20 cellular contexts compared by ENCODE assay signal in the genomic region with DNA sequence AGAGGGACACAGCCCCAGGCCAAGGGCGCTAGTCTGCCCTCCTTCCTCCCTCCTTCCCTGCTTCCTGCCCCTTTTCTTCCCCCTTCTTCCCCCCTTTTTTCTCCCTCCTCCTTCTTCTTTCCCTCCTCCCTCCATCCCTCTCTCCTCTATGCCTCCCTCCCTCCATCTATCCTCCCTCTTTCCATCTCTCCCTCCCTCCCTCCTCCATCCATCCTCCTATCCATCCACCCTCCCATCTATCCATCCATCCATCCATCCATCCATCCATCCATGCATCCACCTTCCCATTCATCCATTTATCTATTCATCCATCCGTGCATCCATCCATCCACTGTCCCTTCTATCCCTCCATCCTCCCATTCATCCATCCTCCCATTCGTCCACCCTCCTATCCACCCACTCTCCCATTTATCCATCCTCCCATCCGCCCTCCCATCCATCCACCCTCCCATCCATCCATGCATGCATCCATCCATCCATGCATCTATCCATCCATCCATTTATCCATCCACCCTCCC. TPM values are rescaled to one million over a fixed set of nuclear protein-coding genes. Genes with fewer than 3 reads are reported as not detected.
DNase-seq lines count a peak whose midpoint lies in the region; ATAC-seq, FAIRE-seq and TF ChIP-seq lines count a peak whose summit lies in the region.
"Had no signal": no experiment of that assay in that cellular context is flagged by ENCODE, and none has a peak within 500 bp of the region (broad histone marks: within the 10 kb centered on the region; RNA-seq: fewer than 3 reads in every experiment).

No MANE protein-coding gene starts in this region.

- ATAC-seq in DND-41 (ENCODE audit: insufficient read depth, low read depth) (no peak), K562 (no peak), left cardiac atrium (no peak), GM19023 (IDR thresholded peaks at IDR 0.05; ENCODE audit: unreplicated experiment) (no peak)

- no peaks in the 10 kb centered on the region for H3K36me3 ChIP-seq in DND-41 (ENCODE audit: insufficient read depth, low read length)
- H3K36me3 ChIP-seq in K562 (ENCODE audit: control insufficient read depth, insufficient read depth, low read length): no peaks in the 10 kb centered on the region
- H3K36me3 ChIP-seq: BE2C, BLaER1 had no signal

- H3K9ac ChIP-seq in DND-41 (ENCODE audit: low read depth, low read length) (peak overlapping the region; percentile 40; the same call in 1 of the 2 replicates), K562 (ENCODE audit: insufficient read depth in 1 of 2, low read depth in 2 of 2, low read length in 2 of 2) (no peak overlapping the region)
- H3K9ac ChIP-seq: BLaER1 had no signal

- TF ChIP-seq POLR2A in K562 (conservative IDR thresholded peaks at IDR 0.05): no peak

- in situ Hi-C loops in K562 (cut with MboI): no loop called here

- no peak for TF ChIP-seq RAD21 in K562 (CRISPR knock-in tag; conservative IDR thresholded peaks at IDR 0.05 in 1 of 2, IDR thresholded peaks at IDR 0.05 in 1 of 2)

- intact Hi-C loops in K562 (cut with micrococcal nuclease) (no loop called here), left cardiac atrium (cut with DNase I) (no loop called here)

- H3K79me2 ChIP-seq in DND-41 (ENCODE audit: insufficient read depth, low read length) (no peaks in the 10 kb centered on the region), K562 (ENCODE audit: control insufficient read depth, insufficient read depth, low read length) (no peaks in the 10 kb centered on the region)

- no peak overlapping the region for H3K4me3 ChIP-seq in DND-41 (ENCODE audit: low read depth in 1 of 2, low read length in 2 of 2)
- H3K4me3 ChIP-seq in K562: no peak overlapping the region
- H3K4me3 ChIP-seq: BLaER1 had no signal

- TF ChIP-seq CTCF in DND-41 (IDR thresholded peaks at IDR 0.05; ENCODE audit: borderline replicate concordance, extremely low read depth, low read length, poor library complexity, severe bottlenecking): no peak
- no peak for TF ChIP-seq CTCF in K562 (IDR thresholded peaks at IDR 0.05 in 2 of 3, conservative IDR thresholded peaks at IDR 0.05 in 1 of 3; ENCODE audit: insufficient read depth in 2 of 3, low read depth in 1 of 3, low read length in 3 of 3)

- CTCF ChIA-PET in K562 (lab: Yijun Ruan, JAX; ENCODE audit: low intra/inter-chr PET ratio): no interaction called here

- no peak for FAIRE-seq in K562 (lab: Jason Lieb, UNC)
- FAIRE-seq: A204.1, G401.6, GM12891 had no signal

- H3K9me1 ChIP-seq in K562 (ENCODE audit: control insufficient read depth, insufficient read depth, low read length): no peaks in the 10 kb centered on the region

- H4K20me1 ChIP-seq in DND-41 (ENCODE audit: insufficient read depth, low read length) (no peaks in the 10 kb centered on the region), K562 (replicated peaks; ENCODE audit: control insufficient read depth, insufficient read depth, low read length) (0 out of 2 replicates have a peak, but pooled peaks cover 9% of the 10 kb centered on the region)
- H4K20me1 ChIP-seq: BLaER1 had no signal

- H3K27ac ChIP-seq in DND-41 (ENCODE audit: low read length) (peak overlapping the region; percentile 98), K562 (ENCODE audit: extremely low read depth, low read depth, low read length) (no peak overlapping the region)

- H3K27me3 ChIP-seq in DND-41 (ENCODE audit: insufficient read depth, low read length, poor library complexity): no peaks in the 10 kb centered on the region
- peaks cover 48 to 75% of the 10 kb centered on the region in 2 experiments; a peak in 4 of 5 replicates for H3K27me3 ChIP-seq in K562 (ENCODE audit: control insufficient read depth in 2 of 2, insufficient read depth in 2 of 2, low read length in 2 of 2)
- H3K27me3 ChIP-seq: BLaER1 had no signal

- 0% methylated on average over 4 of the region's 4 CpGs for WGBS in K562 (ENCODE audit: insufficient coverage, low coverage, missing lambda C conversion rate)

- H3K4me2 ChIP-seq in DND-41 (ENCODE audit: insufficient read depth, low read length) (no peak overlapping the region), K562 (ENCODE audit: insufficient read depth, low read length) (no peak overlapping the region)

- POLR2A ChIA-PET in K562 (lab: Yijun Ruan, JAX): no interaction called here

- H3K4me1 ChIP-seq in DND-41 (ENCODE audit: insufficient read depth, low read length) (peaks cover 53% of the 10 kb centered on the region), K562 (replicated peaks in 1 of 2; ENCODE audit: control insufficient read depth in 2 of 2, insufficient read depth in 2 of 2, low read length in 2 of 2) (peaks cover 0 to 15% of the 10 kb centered on the region in 2 experiments; a peak in 3 of 5 replicates)
- H3K4me1 ChIP-seq: BE2C, Caco-2 had no signal

- DNase-seq in DND-41: no peak
- no peak for DNase-seq in K562 (ENCODE audit: extremely low read depth in 1 of 4, low spot score in 3 of 4)
- DNase-seq in left cardiac atrium: no peak
- DNase-seq in activated naive CD4-positive, alpha-beta T cell treated with Interleukin-2 at 50 U/mL for 16 hours: no peak
- DNase-seq: C1 segment of cervical spinal cord; CD4-positive, alpha-beta memory T cell; DMS 273 treated with DMSO at 0.1 percent for 48 hours; DMS153; DMS79; GF-D8 had no signal

- H3K9me3 ChIP-seq in DND-41 (ENCODE audit: insufficient read depth, low read length, severe bottlenecking) (no peaks in the 10 kb centered on the region), K562 (replicated peaks; ENCODE audit: control insufficient read depth, insufficient read depth, low read depth, low read length) (no peaks in the 10 kb centered on the region; the same call in 1 of the 2 replicates)
- H3K9me3 ChIP-seq: BE2C had no signal

- no TSS peak for BruUV-seq in K562 (replicated peaks; lab: Mats Ljungman, UMichigan)

- no peak for TF ChIP-seq EP300 in K562 (IDR thresholded peaks at IDR 0.05; ENCODE audit: low read length)

- no peak overlapping the region for H2AFZ ChIP-seq in DND-41 (ENCODE audit: low read depth, low read length)
- H2AFZ ChIP-seq in K562 (ENCODE audit: low read depth, low read length): no peak overlapping the region

TF ChIP-seq in K562, 482 proteins besides CTCF, POLR2A, EP300 and RAD21 (continues in another document):
- TF ChIP-seq, protein P1, sequence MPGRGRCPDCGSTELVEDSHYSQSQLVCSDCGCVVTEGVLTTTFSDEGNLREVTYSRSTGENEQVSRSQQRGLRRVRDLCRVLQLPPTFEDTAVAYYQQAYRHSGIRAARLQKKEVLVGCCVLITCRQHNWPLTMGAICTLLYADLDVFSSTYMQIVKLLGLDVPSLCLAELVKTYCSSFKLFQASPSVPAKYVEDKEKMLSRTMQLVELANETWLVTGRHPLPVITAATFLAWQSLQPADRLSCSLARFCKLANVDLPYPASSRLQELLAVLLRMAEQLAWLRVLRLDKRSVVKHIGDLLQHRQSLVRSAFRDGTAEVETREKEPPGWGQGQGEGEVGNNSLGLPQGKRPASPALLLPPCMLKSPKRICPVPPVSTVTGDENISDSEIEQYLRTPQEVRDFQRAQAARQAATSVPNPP (IDR thresholded peaks at IDR 0.05; ENCODE audit: borderline replicate concordance, insufficient read depth, insufficient read length): no peak

RNA-seq across cellular contexts. Expression of a gene that starts 24.1 kb away (rescaled TPM):
- total RNA-seq in K562 (2011; cell fraction: chromatin; rRNA removed; ENCODE audit: low replicate concordance): 26.2 and 74.4 TPM in 2 replicates
- 89.7 and 92.9 TPM in 2 replicates for total RNA-seq in K562 (2011; cell fraction: nucleolus; rRNA removed)
- total RNA-seq in K562 (2011; cell fraction: nucleoplasm; rRNA removed): 63.3 and 66.8 TPM in 2 replicates
- total RNA-seq in K562 (2014; rRNA removed) (122 and 132 TPM in 2 replicates), K562 (2014; rRNA removed; fragmentation: Illumina TruSeq; extraction: Trizol) (46.5 and 57.2 TPM in 2 replicates), K562 (2015; rRNA removed; fragmentation: Illumina TruSeq; extraction: Trizol) (81.5 and 83.4 TPM in 2 replicates), K562 (2021) (77.3 and 80.1 TPM in 2 replicates), left cardiac atrium (10 to 100 TPM; 14.3 to 15.0 TPM)
- polyA plus RNA-seq in K562 (2011; rRNA removed) (93.6 and 96.3 TPM in 2 replicates), K562 (2014; fragmentation: Illumina TruSeq; extraction: Trizol) (54.0 and 64.6 TPM in 2 replicates), K562 (2014; fragmentation: Nextera tagmentation; extraction: Ambion mirVana) (10 to 100 TPM; 34.8 to 55.3 TPM), K562 (2014; rRNA removed) (121 and 136 TPM in 2 replicates)
- polyA plus RNA-seq in K562 (2011; cell fraction: cytosol; rRNA removed): 110 and 136 TPM in 2 replicates
- 144 and 158 TPM in 2 replicates for polyA plus RNA-seq in K562 (2011; cell fraction: nucleus; rRNA removed)
- 65.4 and 71.5 TPM in 2 replicates for polyA plus RNA-seq in K562 (2012)
- 20.1 and 30.9 TPM in 2 replicates for polyA minus RNA-seq in K562 (2011; rRNA and poly(A)+ RNA removed)
- 22.6 and 24.3 TPM in 2 replicates for polyA minus RNA-seq in K562 (2011; cell fraction: cytosol; rRNA and poly(A)+ RNA removed)
- 12.3 and 13.9 TPM in 2 replicates for polyA minus RNA-seq in K562 (2011; cell fraction: nucleus; rRNA and poly(A)+ RNA removed)

RNA-seq across cellular contexts. Expression of a gene that starts 38.0 kb away (rescaled TPM):
- 0.32 and 2.6 TPM in 2 replicates for total RNA-seq in K562 (2011; cell fraction: chromatin; rRNA removed; ENCODE audit: low replicate concordance)
- total RNA-seq in K562 (2011; cell fraction: nucleolus; rRNA removed): 0.66 and 1.5 TPM in 2 replicates
- 0.29 and 1.8 TPM in 2 replicates for total RNA-seq in K562 (2011; cell fraction: nucleoplasm; rRNA removed)
- total RNA-seq in K562 (2014; rRNA removed): 0.18 TPM in 1 of 2 replicates, not detected in the other
- not detected in 2 replicates for total RNA-seq in K562 (2014; rRNA removed; fragmentation: Illumina TruSeq; extraction: Trizol)
- not detected in 2 replicates for total RNA-seq in K562 (2015; rRNA removed; fragmentation: Illumina TruSeq; extraction: Trizol)
- total RNA-seq in K562 (2021): 0.11 and 0.31 TPM in 2 replicates
- polyA plus RNA-seq in K562 (2011; rRNA removed): 0.10 and 0.20 TPM in 2 replicates
- 0.12 and 0.72 TPM in 2 replicates for polyA plus RNA-seq in K562 (2011; cell fraction: cytosol; rRNA removed)
- polyA plus RNA-seq in K562 (2011; cell fraction: nucleus; rRNA removed): 0.53 and 1.7 TPM in 2 replicates
- polyA plus RNA-seq in K562 (2012): 0.04 and 0.12 TPM in 2 replicates
- polyA plus RNA-seq in K562 (2014; fragmentation: Illumina TruSeq; extraction: Trizol): not detected in 2 replicates
- not detected for polyA plus RNA-seq in K562 (2014; fragmentation: Nextera tagmentation; extraction: Ambion mirVana)
- polyA plus RNA-seq in K562 (2014; rRNA removed): not detected in 2 replicates
- polyA minus RNA-seq in K562 (2011; rRNA and poly(A)+ RNA removed): 0.14 and 0.15 TPM in 2 replicates
- 0.19 and 0.27 TPM in 2 replicates for polyA minus RNA-seq in K562 (2011; cell fraction: cytosol; rRNA and poly(A)+ RNA removed)
- 0.89 and 1.1 TPM in 2 replicates for polyA minus RNA-seq in K562 (2011; cell fraction: nucleus; rRNA and poly(A)+ RNA removed)
- under 1 TPM; 0.18 to 0.31 TPM for total RNA-seq in left cardiac atrium
- total RNA-seq: A673; CD4-positive, alpha-beta memory T cell; CD4-positive, CD25-positive, alpha-beta regulatory T cell had no signal
- polyA plus RNA-seq: CD14-positive monocyte; CD4-positive, alpha-beta memory T cell had no signal
